In the genomic region with DNA sequence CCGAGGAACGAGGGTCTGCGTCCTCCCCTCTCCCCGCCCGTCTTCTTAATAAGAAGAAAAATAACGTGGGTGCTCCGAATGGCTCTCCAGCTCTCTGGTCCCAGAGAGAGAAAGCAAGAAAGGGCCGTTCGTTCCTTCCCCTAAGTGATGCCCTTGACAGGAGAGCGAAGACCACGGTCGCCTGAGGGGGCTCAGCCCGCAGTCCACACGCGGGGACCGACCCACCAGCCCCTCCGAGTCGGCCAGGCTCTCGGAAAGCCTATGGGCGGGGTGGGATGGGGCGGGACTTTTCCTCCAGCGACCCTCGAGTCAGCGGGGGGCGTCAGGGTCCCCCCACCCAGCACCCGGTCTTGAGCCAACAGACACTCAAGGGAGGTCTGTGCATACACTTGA, we compare ENCODE assay signal across 9 cellular contexts. TPM values are rescaled to one million over a fixed set of nuclear protein-coding genes. Genes with fewer than 3 reads are reported as not detected.
DNase-seq lines count a peak whose midpoint lies in the region; ATAC-seq and TF ChIP-seq lines count a peak whose summit lies in the region.
"Had no signal": no experiment of that assay in that cellular context is flagged by ENCODE, and none has a peak within 500 bp of the region (broad histone marks: within the 10 kb centered on the region; RNA-seq: fewer than 3 reads in every experiment).

No MANE protein-coding gene starts in this region.

- peak; percentile 48 for DNase-seq in DMS 273 (lab: John Stamatoyannopoulos, UW; ENCODE audit: unreplicated experiment)
- no peak for DNase-seq in DMS 273 treated with DMSO at 0.1 percent for 48 hours (lab: John Stamatoyannopoulos, UW)
- DNase-seq in right atrium auricular region (ENCODE audit: low spot score) = no peak
- DNase-seq in smooth muscle cell (lab: John Stamatoyannopoulos, UW; ENCODE audit: unreplicated experiment) = no peak
- no peak for DNase-seq in NCI-H510A treated with DMSO at 0.1 percent for 48 hours (lab: John Stamatoyannopoulos, UW)
- no peak for DNase-seq in RPMI8226

- peak overlapping the region; percentile 53; the same call in 1 of the 2 replicates for H3K27ac ChIP-seq in VCaP
- peak overlapping the region; percentile 84 to 88 for H3K27ac ChIP-seq in right atrium auricular region
- H3K27ac ChIP-seq in smooth muscle cell (ENCODE audit: low read depth) = no peak overlapping the region
- H3K27ac ChIP-seq: 22Rv1 had no signal

- no peaks in the 10 kb centered on the region for H3K36me3 ChIP-seq in right atrium auricular region
- no peaks in the 10 kb centered on the region for H3K36me3 ChIP-seq in smooth muscle cell (ENCODE audit: low read depth)

- no peak for ATAC-seq in HG03039 (IDR thresholded peaks at IDR 0.05; ENCODE audit: unreplicated experiment)

- H3K4me1 ChIP-seq in right atrium auricular region = peaks cover 0 to 17% of the 10 kb centered on the region in 2 donors
- H3K4me1 ChIP-seq in smooth muscle cell (ENCODE audit: low read depth) = peaks cover 4% of the 10 kb centered on the region

- H3K4me3 ChIP-seq in right atrium auricular region (peak overlapping the region; percentile 74 to 87), smooth muscle cell (peak overlapping the region; percentile 68)

- H3K27me3 ChIP-seq in right atrium auricular region (no peaks in the 10 kb centered on the region), smooth muscle cell (ENCODE audit: low read depth) (peaks cover 37% of the 10 kb centered on the region)

- peak overlapping the region; percentile 98 for H3K4me2 ChIP-seq in smooth muscle cell

- TF ChIP-seq CTCF in VCaP (conservative IDR thresholded peaks at IDR 0.05) = no peak
- no peak for TF ChIP-seq CTCF in right atrium auricular region (IDR thresholded peaks at IDR 0.05)
- TF ChIP-seq CTCF in smooth muscle cell (IDR thresholded peaks at IDR 0.05; ENCODE audit: borderline replicate concordance, insufficient read depth, poor library complexity, severe bottlenecking) = no peak

- H3K79me2 ChIP-seq in smooth muscle cell (ENCODE audit: low read depth) = no peaks in the 10 kb centered on the region

- 9% methylated on average over 24 of the region's 26 CpGs for WGBS in smooth muscle cell (ENCODE audit: low lambda C conversion rate)

- H3K9me3 ChIP-seq in right atrium auricular region (no peaks in the 10 kb centered on the region), smooth muscle cell (replicated peaks; ENCODE audit: low read depth) (no peaks in the 10 kb centered on the region)

- H2AFZ ChIP-seq in smooth muscle cell (ENCODE audit: low read depth) = peak overlapping the region; percentile 78

- H3F3A ChIP-seq in smooth muscle cell (ENCODE audit: low read depth) = no peaks in the 10 kb centered on the region

- no peaks in the 10 kb centered on the region for H4K20me1 ChIP-seq in smooth muscle cell (ENCODE audit: low read depth)

- no peak overlapping the region for H3K9ac ChIP-seq in smooth muscle cell (ENCODE audit: low read depth)

RNA-seq across cellular contexts. Expression of gene FHIP2A, which starts 53.2 kb away (rescaled TPM):
- total RNA-seq in right atrium auricular region (10 to 100 TPM; 18.3 to 19.5 TPM), smooth muscle cell (34.9 and 41.3 TPM in 2 replicates)
- polyA plus RNA-seq in smooth muscle cell = 12.3 and 15.3 TPM in 2 replicates
